Comparison of ENCODE assay signal across 1 cellular context in genomic region chr16:70712942-70713341, GRCh38.
TF ChIP-seq lines count a peak whose summit lies in the region.

No MANE protein-coding gene starts in this region.

TF ChIP-seq in HepG2, 621 proteins besides CTCF, POLR2A, EP300 and RAD21:
- TF ChIP-seq YEATS4 (CRISPR knock-in tag; IDR thresholded peaks at IDR 0.05; ENCODE audit: borderline replicate concordance), result no peak
- no peak for TF ChIP-seq ZNF724P (CRISPR knock-in tag; IDR thresholded peaks at IDR 0.05; ENCODE audit: borderline replicate concordance)
- no peak for TF ChIP-seq GRHL1 (CRISPR knock-in tag; conservative IDR thresholded peaks at IDR 0.05)
- TF ChIP-seq ZNF503 (CRISPR knock-in tag; IDR thresholded peaks at IDR 0.05), result no peak
- TF ChIP-seq NR2F2 (IDR thresholded peaks at IDR 0.05; ENCODE audit: borderline replicate concordance, low read depth), result no peak
- TF ChIP-seq HOXA3 (CRISPR knock-in tag; IDR thresholded peaks at IDR 0.05), result no peak
- no peak for TF ChIP-seq ETV5 (CRISPR knock-in tag; IDR thresholded peaks at IDR 0.05; ENCODE audit: borderline replicate concordance)
- no peak for TF ChIP-seq ZNF768 (CRISPR knock-in tag; IDR thresholded peaks at IDR 0.05)
- TF ChIP-seq ZBTB20 (CRISPR knock-in tag; IDR thresholded peaks at IDR 0.05; ENCODE audit: borderline replicate concordance, low read depth), result no peak
- no peak for TF ChIP-seq PCBP1 (IDR thresholded peaks at IDR 0.05; ENCODE audit: borderline replicate concordance, low read depth, low read length)
- TF ChIP-seq ELK4 (CRISPR knock-in tag; IDR thresholded peaks at IDR 0.05; ENCODE audit: borderline replicate concordance), result no peak
- TF ChIP-seq ZNF563 (CRISPR knock-in tag; IDR thresholded peaks at IDR 0.05), result no peak
- TF ChIP-seq TFAP4 (IDR thresholded peaks at IDR 0.05; ENCODE audit: borderline replicate concordance, low read depth), result no peak
